ENCODE assay signal across 1 cellular context in genomic region chr4:150119492-150119891, GRCh38.
TF ChIP-seq lines count a peak whose summit lies in the region.

No MANE protein-coding gene starts in this region.

TF ChIP-seq in H1, 55 proteins besides CTCF, POLR2A, EP300 and RAD21:
- TF ChIP-seq JUN (IDR thresholded peaks at IDR 0.05; ENCODE audit: low read depth, low read length) (peak; percentile 53; the same call in 1 of the 2 replicates), TAF7 (optimal IDR thresholded peaks at IDR 0.05; ENCODE audit: borderline replicate concordance, low read depth, low read length) (no peak), ASH2L (IDR thresholded peaks at IDR 0.05; ENCODE audit: low read length) (no peak), BCL11A (IDR thresholded peaks at IDR 0.05; ENCODE audit: low read depth in 2 of 2, low read length in 2 of 2) (no peak), CTBP2 (IDR thresholded peaks at IDR 0.05; ENCODE audit: borderline replicate concordance, insufficient read depth, insufficient read length, low read length) (no peak), JUND (IDR thresholded peaks at IDR 0.05; ENCODE audit: low read length) (peak; percentile 75)
TF ChIP-seq in H1: peak in this region for 2.
